ENCODE assay signal across 2 cellular contexts in the genomic region with DNA sequence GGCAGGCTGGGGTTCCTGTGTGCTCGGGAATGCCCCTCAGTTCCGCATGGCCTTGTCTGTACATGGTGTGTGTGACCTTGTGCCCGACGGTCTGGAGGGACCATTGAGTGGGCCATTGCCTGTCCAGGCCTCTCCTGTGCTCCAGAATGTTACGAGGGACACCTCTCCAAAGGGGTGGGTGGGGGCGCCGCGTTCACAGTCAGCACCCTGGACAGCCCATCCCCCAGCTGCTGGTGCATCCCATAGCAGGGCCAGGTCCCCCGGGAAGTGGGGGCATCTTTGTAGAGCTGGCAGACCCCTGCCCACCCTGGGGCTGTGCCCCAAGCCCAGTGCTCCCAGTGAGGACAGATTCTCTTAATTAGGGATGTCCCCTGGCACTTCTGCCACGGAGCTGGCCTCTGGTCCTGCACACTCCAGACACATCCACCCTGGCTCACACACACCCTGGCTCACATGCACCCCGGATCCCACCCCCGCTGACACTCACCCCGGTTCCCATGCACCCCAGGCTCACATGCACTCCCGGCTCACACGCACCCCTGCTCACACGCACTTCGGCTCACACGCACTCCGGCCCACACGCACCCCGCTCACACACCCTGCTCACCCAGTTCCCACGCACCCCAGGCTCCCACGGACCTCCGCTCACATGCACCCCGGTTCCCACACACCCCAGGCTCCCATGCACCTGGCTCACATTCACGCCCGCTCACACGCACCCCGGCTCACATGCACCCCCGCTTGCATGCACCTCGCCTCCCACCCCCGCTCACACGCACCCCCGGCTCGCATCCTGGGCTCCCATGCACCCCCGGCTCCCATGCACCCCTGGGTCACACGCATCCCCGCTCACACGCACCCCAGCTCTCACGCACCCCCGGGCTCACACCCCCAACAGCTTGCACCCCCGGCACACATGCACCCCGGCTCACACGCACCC.
TF ChIP-seq lines count a peak whose summit lies in the region.

No MANE protein-coding gene starts in this region.

TF ChIP-seq in SK-N-SH, 30 proteins besides CTCF, POLR2A, EP300 and RAD21:
- TF ChIP-seq FOSL2 (IDR thresholded peaks at IDR 0.05; ENCODE audit: borderline replicate concordance, low read depth): no peak
- TF ChIP-seq, protein P1, sequence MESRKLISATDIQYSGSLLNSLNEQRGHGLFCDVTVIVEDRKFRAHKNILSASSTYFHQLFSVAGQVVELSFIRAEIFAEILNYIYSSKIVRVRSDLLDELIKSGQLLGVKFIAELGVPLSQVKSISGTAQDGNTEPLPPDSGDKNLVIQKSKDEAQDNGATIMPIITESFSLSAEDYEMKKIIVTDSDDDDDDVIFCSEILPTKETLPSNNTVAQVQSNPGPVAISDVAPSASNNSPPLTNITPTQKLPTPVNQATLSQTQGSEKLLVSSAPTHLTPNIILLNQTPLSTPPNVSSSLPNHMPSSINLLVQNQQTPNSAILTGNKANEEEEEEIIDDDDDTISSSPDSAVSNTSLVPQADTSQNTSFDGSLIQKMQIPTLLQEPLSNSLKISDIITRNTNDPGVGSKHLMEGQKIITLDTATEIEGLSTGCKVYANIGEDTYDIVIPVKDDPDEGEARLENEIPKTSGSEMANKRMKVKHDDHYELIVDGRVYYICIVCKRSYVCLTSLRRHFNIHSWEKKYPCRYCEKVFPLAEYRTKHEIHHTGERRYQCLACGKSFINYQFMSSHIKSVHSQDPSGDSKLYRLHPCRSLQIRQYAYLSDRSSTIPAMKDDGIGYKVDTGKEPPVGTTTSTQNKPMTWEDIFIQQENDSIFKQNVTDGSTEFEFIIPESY (IDR thresholded peaks at IDR 0.05; ENCODE audit: borderline replicate concordance, low read depth): no peak
- peak; percentile 58; the same call in 1 of the 2 replicates for TF ChIP-seq REST (IDR thresholded peaks at IDR 0.05; ENCODE audit: low read depth, low read length)
- no peak for TF ChIP-seq NRF1 (IDR thresholded peaks at IDR 0.05; ENCODE audit: low read depth, low read length)
- TF ChIP-seq FOXJ3 (CRISPR knock-in tag; IDR thresholded peaks at IDR 0.05): no peak

TF ChIP-seq in SK-N-SH treated with all-trans-retinoic acid at 6 μM for 48 hours, 23 proteins besides CTCF, POLR2A, EP300 and RAD21:
- no peak for TF ChIP-seq ZNF70 (CRISPR knock-in tag; IDR thresholded peaks at IDR 0.05)
- no peak for TF ChIP-seq RARB (CRISPR knock-in tag; IDR thresholded peaks at IDR 0.05)
